In the genomic region with DNA sequence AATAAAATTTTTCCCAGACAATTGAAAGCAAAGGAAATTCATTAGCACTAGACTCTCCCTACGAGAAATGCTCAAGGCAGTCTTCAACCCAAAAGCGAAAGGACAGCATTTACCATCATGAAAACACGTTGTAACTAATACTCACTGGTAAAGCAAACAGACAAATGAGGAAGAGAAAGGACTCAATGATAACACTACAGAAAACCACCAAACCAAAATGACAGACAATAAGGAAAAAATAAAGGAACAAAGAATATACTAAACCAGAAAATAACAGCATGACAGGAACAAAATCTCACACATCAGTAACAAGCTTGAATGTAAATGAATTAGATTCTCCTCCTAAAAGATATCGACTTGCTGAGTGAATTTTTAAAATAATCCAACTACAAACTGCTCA, we compare ENCODE assay signal across 15 cellular contexts.
"Had no signal": no experiment of that assay in that cellular context is flagged by ENCODE, and none has a peak within 500 bp of the region (broad histone marks: within the 10 kb centered on the region; RNA-seq: fewer than 3 reads in every experiment).

No MANE protein-coding gene starts in this region.

- DNase-seq: activated CD4-positive, alpha-beta T cell treated with anti-CD3 and anti-CD28 coated beads, Interleukin-2, amount 10 ng/mL, durations not matched to agents 7 days and 5 days; activated CD8-positive, alpha-beta T cell treated with anti-CD3 and anti-CD28 coated beads, Interleukin-2, amount 10 ng/mL, durations not matched to agents 7 days and 5 days; activated naive CD4-positive, alpha-beta T cell treated with anti-CD3 and anti-CD28 coated beads for 36 hours; activated naive CD8-positive, alpha-beta T cell treated with anti-CD3 and anti-CD28 coated beads, Interleukin-2, amount 50 U/mL, for 24 hours; activated T-cell treated with anti-CD3 and anti-CD28 coated beads, Interleukin-2, amount 50 U/mL, for 24 hours; anterior cingulate cortex; caudate nucleus; effector memory CD8-positive, alpha-beta T cell; left ventricle myocardium superior; nephron progenitor cell; nucleus accumbens; spleen; stimulated activated naive CD4-positive, alpha-beta T cell had no signal

- ATAC-seq: activated CD4-positive, CD25-positive, alpha-beta regulatory T cell treated with anti-CD3 and anti-CD28 coated beads, Interleukin-2, amount 50 U/mL, for 24 hours; activated CD8-positive, alpha-beta T cell treated with anti-CD3 and anti-CD28 coated beads, Interleukin-2, amount 10 ng/mL, durations not matched to agents 7 days and 5 days; activated naive CD8-positive, alpha-beta T cell treated with anti-CD3 and anti-CD28 coated beads, Interleukin-2, amount 50 U/mL, for 24 hours; effector memory CD8-positive, alpha-beta T cell; left ventricle myocardium superior had no signal

- FAIRE-seq: urothelium cell line had no signal
